In the genomic region with DNA sequence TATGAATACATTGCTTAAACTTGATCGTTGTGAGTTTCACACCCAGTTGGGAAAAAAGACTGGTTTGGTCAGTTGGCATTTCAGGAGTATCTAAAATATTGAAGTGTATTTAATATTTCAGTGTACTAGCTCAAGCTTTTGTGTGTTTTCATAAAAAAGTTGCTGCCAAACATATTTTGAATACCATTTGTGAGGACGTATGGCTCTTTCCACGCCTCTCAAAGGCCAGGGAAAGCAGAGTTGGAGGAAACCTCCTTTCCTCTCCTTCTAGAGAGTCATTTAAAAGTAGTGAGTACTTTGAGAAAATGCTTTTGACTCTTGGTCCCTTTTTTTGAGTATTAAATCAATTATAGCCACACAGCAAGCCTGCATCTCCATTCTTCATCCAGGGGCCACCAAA, we compare ENCODE assay signal across 17 cellular contexts.
"Had no signal": no experiment of that assay in that cellular context is flagged by ENCODE, and none has a peak within 500 bp of the region (broad histone marks: within the 10 kb centered on the region; RNA-seq: fewer than 3 reads in every experiment).

No MANE protein-coding gene starts in this region.

- H3K9me3 ChIP-seq: colonic mucosa, upper lobe of right lung had no signal

- H3K27ac ChIP-seq: colonic mucosa, heart right ventricle, stomach, upper lobe of right lung had no signal

- ATAC-seq: heart right ventricle; left colon; natural killer cell treated with Interleukin-12 subunit alpha and Interleukin-12 subunit beta and Interleukin-15 and Interleukin-18, amount 100 ng/mL, for 72 hours; sciatic nerve; stimulated activated effector memory CD8-positive, alpha-beta T cell treated with anti-CD3 and anti-CD28 coated beads, Interleukin-12 subunit alpha, Interleukin-12 subunit beta, amount 100 ng/mL, for 72 hours; T-cell; upper lobe of right lung had no signal

- H3K36me3 ChIP-seq: colonic mucosa, heart right ventricle, stomach, upper lobe of right lung had no signal

- H3K27me3 ChIP-seq: colonic mucosa, heart right ventricle, stomach, upper lobe of right lung had no signal

- H3K4me3 ChIP-seq: colonic mucosa, heart right ventricle, lung, stomach, upper lobe of right lung had no signal

- H3K4me1 ChIP-seq: colonic mucosa, stomach, upper lobe of right lung had no signal

- DNase-seq: activated B cell treated with CpG ODN at 0.5 μM for 24 hours; activated CD4-positive, alpha-beta T cell treated with anti-CD3 and anti-CD28 coated beads, Interleukin-2, amount 10 ng/mL, durations not matched to agents 7 days and 5 days; activated CD8-positive, alpha-beta memory T cell treated with anti-CD3 and anti-CD28 coated beads, Interleukin-2, amount 50 U/mL, for 48 hours; activated effector memory CD4-positive, alpha-beta T cell treated with anti-CD3 and anti-CD28 coated beads, Interleukin-2, amount 50 U/mL, for 16 hours; activated naive CD4-positive, alpha-beta T cell treated with anti-CD3 and anti-CD28 coated beads, Interleukin-2, amount 50 U/mL, for 16 hours; colonic mucosa; heart right ventricle; stimulated activated CD4-positive, alpha-beta T cell treated with anti-CD3 and anti-CD28 coated beads, Interleukin-4, amount 100 ng/mL, for 24 hours; stomach; T-cell; T-helper 9 cell; upper lobe of right lung had no signal
